ENCODE assay signal across 26 cellular contexts in genomic region chr13:42477588-42478190, GRCh38.
DNase-seq lines count a peak whose midpoint lies in the region; ATAC-seq lines count a peak whose summit lies in the region.
"Had no signal": no experiment of that assay in that cellular context is flagged by ENCODE, and none has a peak within 500 bp of the region (broad histone marks: within the 10 kb centered on the region; RNA-seq: fewer than 3 reads in every experiment).

No MANE protein-coding gene starts in this region.

- no peak overlapping the region for H2BK5ac ChIP-seq in mesenchymal stem cell (ENCODE audit: low read depth, low read length, poor library complexity, severe bottlenecking)

- H3K18ac ChIP-seq in mesenchymal stem cell (ENCODE audit: low read depth in 1 of 2, low read length in 2 of 2), result peak overlapping the region in 1 of 2 experiments; percentile 55

- peak overlapping the region; percentile 57 for H2BK15ac ChIP-seq in mesenchymal stem cell (ENCODE audit: low read depth, poor library complexity, severe bottlenecking)

- no peak overlapping the region for H3K9ac ChIP-seq in mesenchymal stem cell (ENCODE audit: low read length)

- H4K91ac ChIP-seq in mesenchymal stem cell (ENCODE audit: low read length), result peak overlapping the region; percentile 82

- H3K23ac ChIP-seq in mesenchymal stem cell (ENCODE audit: low read length in 2 of 2), result no peak overlapping the region

- peak overlapping the region; percentile 36 for H4K8ac ChIP-seq in mesenchymal stem cell (ENCODE audit: low read length)

- WGBS in mesenchymal stem cell, result 86% methylated on average over 9 of the region's 10 CpGs

- H3K14ac ChIP-seq in mesenchymal stem cell (ENCODE audit: low read length in 2 of 2), result no peak overlapping the region

- no peaks in the 10 kb centered on the region for H3K9me3 ChIP-seq in mesenchymal stem cell (ENCODE audit: control insufficient read depth, low read length)
- H3K9me3 ChIP-seq: ascending aorta, esophagus squamous epithelium, prostate gland, testis, vagina had no signal

- no peak overlapping the region for H3K4me3 ChIP-seq in mesenchymal stem cell (ENCODE audit: insufficient read depth in 1 of 2, low read depth in 1 of 2, low read length in 2 of 2)
- H3K4me3 ChIP-seq: ascending aorta, esophagus squamous epithelium, K562, prostate gland, SK-N-MC, skin epidermis, testis, vagina had no signal

- no peaks in the 10 kb centered on the region for H3K4me1 ChIP-seq in mesenchymal stem cell (ENCODE audit: control insufficient read depth, insufficient read depth, low read depth, low read length)
- H3K4me1 ChIP-seq: ascending aorta, esophagus squamous epithelium, prostate gland, testis, vagina had no signal

- H2AFZ ChIP-seq in mesenchymal stem cell (ENCODE audit: low read depth, low read length), result no peak overlapping the region

- H2AK5ac ChIP-seq in mesenchymal stem cell (ENCODE audit: low read length, severe bottlenecking), result no peak overlapping the region

- peaks cover 0 to 13% of the 10 kb centered on the region in 2 experiments for H3K27me3 ChIP-seq in mesenchymal stem cell (ENCODE audit: control insufficient read depth in 1 of 2, insufficient read depth in 1 of 2, low read length in 2 of 2)
- H3K27me3 ChIP-seq: ascending aorta, esophagus squamous epithelium, testis, vagina had no signal

- H3K27ac ChIP-seq in mesenchymal stem cell (ENCODE audit: low read length, poor library complexity, severe bottlenecking), result no peak overlapping the region
- H3K27ac ChIP-seq: ascending aorta, esophagus squamous epithelium, prostate gland, SK-N-MC, skin epidermis, testis, vagina had no signal

- H2BK120ac ChIP-seq in mesenchymal stem cell (ENCODE audit: low read depth, low read length), result no peak overlapping the region

- H3K36me3 ChIP-seq in mesenchymal stem cell (ENCODE audit: control insufficient read depth in 1 of 2, insufficient read depth in 2 of 2, low read depth in 1 of 2, low read length in 2 of 2), result no peaks in the 10 kb centered on the region
- H3K36me3 ChIP-seq: ascending aorta, esophagus squamous epithelium, prostate gland, vagina had no signal

- no peak for ATAC-seq in HG02763 (IDR thresholded peaks at IDR 0.05; ENCODE audit: unreplicated experiment)
- ATAC-seq: Panc1, T-helper 17 cell had no signal

- H3K4me2 ChIP-seq in mesenchymal stem cell (ENCODE audit: low read length, poor library complexity, severe bottlenecking), result no peak overlapping the region

- DNase-seq in Daoy (ENCODE audit: low read depth) (peak; percentile 5), NCI-H1105 (lab: John Stamatoyannopoulos, UW) (peak; percentile 20), astrocyte of the hippocampus (ENCODE audit: low read depth, low spot score) (peak; percentile 18), mesenchymal stem cell (peak; percentile 78), A172 (ENCODE audit: low spot score) (no peak), OCI-M1 (lab: John Stamatoyannopoulos, UW) (no peak)
- DNase-seq: activated CD4-positive, alpha-beta T cell treated with anti-CD3 and anti-CD28 coated beads for 48 hours; activated naive CD4-positive, alpha-beta T cell treated with anti-CD3 and anti-CD28 coated beads, Interleukin-2, amount 50 U/mL, for 16 hours; CD4-positive, alpha-beta T cell; DMS153; effector memory CD4-positive, alpha-beta T cell; esophagus squamous epithelium; NCI-H2029; NCI-H345; stimulated activated CD4-positive, alpha-beta T cell treated with anti-CD3 and anti-CD28 coated beads, Interleukin-2, amount 100 ng/mL, for 24 hours; stimulated activated naive B cell treated with anti-CD40 and anti-IgM and Interleukin-4, amounts not matched to agents 10 μg/mL and 1 μg/mL and 100 μg/mL, for 72 hours; T-helper 17 cell; testis had no signal

- no peak overlapping the region for H3K4ac ChIP-seq in mesenchymal stem cell (ENCODE audit: low read depth in 1 of 2, low read length in 2 of 2)

- H3K79me1 ChIP-seq in mesenchymal stem cell (replicated peaks; ENCODE audit: low read length, poor library complexity, severe bottlenecking), result no peaks in the 10 kb centered on the region

- peak overlapping the region; percentile 75 to 78 for H2BK12ac ChIP-seq in mesenchymal stem cell (ENCODE audit: low read length in 2 of 2)

Comparison
In these comparisons a context has a peak if more than half of its experiments do, and no peak if none do; other contexts are left out.
1. DNase-seq: peak in Daoy (single experiment), NCI-H1105 (single experiment), astrocyte of the hippocampus (single experiment) and mesenchymal stem cell (single experiment); none in A172 (single experiment) and OCI-M1 (single experiment).